In genomic region chr15:45715528-45715927, GRCh38 we compare ENCODE assay signal across 9 cellular contexts.
DNase-seq lines count a peak whose midpoint lies in the region; FAIRE-seq and TF ChIP-seq lines count a peak whose summit lies in the region.
"Had no signal": no experiment of that assay in that cellular context is flagged by ENCODE, and none has a peak within 500 bp of the region (broad histone marks: within the 10 kb centered on the region; RNA-seq: fewer than 3 reads in every experiment).

No MANE protein-coding gene starts in this region.

- no peak overlapping the region for H3K23ac ChIP-seq in trophoblast cell (ENCODE audit: low read length)

- H4K8ac ChIP-seq in trophoblast cell (ENCODE audit: low read depth, low read length): no peak overlapping the region

- no peak overlapping the region for H3K18ac ChIP-seq in trophoblast cell (ENCODE audit: low read length)

- no peak overlapping the region for H4K12ac ChIP-seq in trophoblast cell (ENCODE audit: low read depth, low read length)

- H3K27me3 ChIP-seq in cardiac muscle cell: no peaks in the 10 kb centered on the region
- H3K27me3 ChIP-seq in right atrium auricular region: no peaks in the 10 kb centered on the region
- H3K27me3 ChIP-seq in small intestine (ENCODE audit: control insufficient read depth in 2 of 2, insufficient read depth in 2 of 2, low read length in 2 of 2): no peaks in the 10 kb centered on the region
- H3K27me3 ChIP-seq in trophoblast cell (ENCODE audit: insufficient read depth, low read length): no peaks in the 10 kb centered on the region

- 83 to 90% (median 89%) methylated on average over 1 of the region's 1 CpG for WGBS in small intestine, 3 donors
- no CpG with 5 or more reads among the region's 1 CpG for WGBS in trophoblast cell (ENCODE audit: extremely low coverage, insufficient coverage, insufficient read length)

- no peak overlapping the region for H3K4ac ChIP-seq in trophoblast cell (ENCODE audit: low read depth, low read length)

- H2BK120ac ChIP-seq in trophoblast cell (ENCODE audit: insufficient read depth, low read length, poor library complexity): no peak overlapping the region

- H3K27ac ChIP-seq in cardiac muscle cell: no peak overlapping the region
- no peak overlapping the region for H3K27ac ChIP-seq in right atrium auricular region
- H3K27ac ChIP-seq in small intestine (ENCODE audit: low read depth in 1 of 2, low read length in 1 of 2): no peak overlapping the region
- no peak overlapping the region for H3K27ac ChIP-seq in trophoblast cell (ENCODE audit: low read depth, low read length)

- H3K36me3 ChIP-seq in cardiac muscle cell: no peaks in the 10 kb centered on the region
- no peaks in the 10 kb centered on the region for H3K36me3 ChIP-seq in right atrium auricular region
- no peaks in the 10 kb centered on the region for H3K36me3 ChIP-seq in small intestine (ENCODE audit: control insufficient read depth in 2 of 2, insufficient read depth in 2 of 2, low read length in 2 of 2)
- H3K36me3 ChIP-seq in trophoblast cell (ENCODE audit: control insufficient read depth in 1 of 2, insufficient read depth in 2 of 2, low read length in 2 of 2): no peaks in the 10 kb centered on the region

- H3K14ac ChIP-seq in trophoblast cell (ENCODE audit: low read length): no peak overlapping the region

- H3K4me2 ChIP-seq in trophoblast cell (ENCODE audit: low read length): no peak overlapping the region

- H3K9me3 ChIP-seq in cardiac muscle cell (ENCODE audit: low read depth) (no peaks in the 10 kb centered on the region), right atrium auricular region (no peaks in the 10 kb centered on the region), small intestine (ENCODE audit: control insufficient read depth, low read depth) (no peaks in the 10 kb centered on the region), trophoblast cell (ENCODE audit: insufficient read depth, low read depth, low read length) (no peaks in the 10 kb centered on the region)

- FAIRE-seq in small intestine (lab: Jason Lieb, UNC): no peak

- no peak overlapping the region for H2BK5ac ChIP-seq in trophoblast cell (ENCODE audit: low read depth, low read length, poor library complexity)

- H2AK5ac ChIP-seq in trophoblast cell (ENCODE audit: low read length): no peak overlapping the region

- no peaks in the 10 kb centered on the region for H3K79me1 ChIP-seq in trophoblast cell (ENCODE audit: low read length)

- H3K4me3 ChIP-seq in cardiac muscle cell: no peak overlapping the region
- H3K4me3 ChIP-seq in right atrium auricular region: no peak overlapping the region
- H3K4me3 ChIP-seq in epithelial cell of esophagus (ENCODE audit: low read length): no peak overlapping the region
- H3K4me3 ChIP-seq in small intestine (ENCODE audit: low read depth in 1 of 2, low read length in 2 of 2): no peak overlapping the region
- H3K4me3 ChIP-seq in trophoblast cell (ENCODE audit: low read depth, low read length): no peak overlapping the region

- no peak overlapping the region for H2BK12ac ChIP-seq in trophoblast cell (ENCODE audit: low read length)

- DNase-seq in cardiac muscle cell (ENCODE audit: low read depth in 1 of 2, low spot score in 1 of 2) (peak in 1 of 2 donors; percentile 40), right atrium auricular region (ENCODE audit: low spot score) (no peak), NCI-H82 (lab: John Stamatoyannopoulos, UW) (peak; percentile 60), epithelial cell of esophagus (ENCODE audit: low read depth) (no peak), small intestine (no peak), trophoblast cell (no peak), NCI-H187 treated with DMSO at 0.1 percent for 48 hours (lab: John Stamatoyannopoulos, UW) (no peak)
- no peak for DNase-seq in stimulated activated CD8-positive, alpha-beta memory T cell treated with anti-CD3 and anti-CD28 coated beads, Interleukin-4, amount 100 ng/mL, for 48 hours
- DNase-seq: midbrain had no signal

- no peak overlapping the region for H3K9ac ChIP-seq in trophoblast cell (ENCODE audit: low read length)

- TF ChIP-seq CTCF in cardiac muscle cell (IDR thresholded peaks at IDR 0.05; ENCODE audit: low read depth, low read length): peak; percentile 51
- TF ChIP-seq CTCF in right atrium auricular region (IDR thresholded peaks at IDR 0.05): peak in 1 of 2 donors; percentile 51
- peak; percentile 40 for TF ChIP-seq CTCF in epithelial cell of esophagus (IDR thresholded peaks at IDR 0.05; ENCODE audit: insufficient read depth, low read depth, low read length, missing control alignments)

- peaks cover 5% of the 10 kb centered on the region for H3K4me1 ChIP-seq in cardiac muscle cell (ENCODE audit: low read depth)
- H3K4me1 ChIP-seq in right atrium auricular region: peaks cover 0 to 6% of the 10 kb centered on the region in 2 donors
- no peaks in the 10 kb centered on the region for H3K4me1 ChIP-seq in small intestine (ENCODE audit: control insufficient read depth in 2 of 2, insufficient read depth in 1 of 2, low read depth in 1 of 2, low read length in 1 of 2)
- H3K4me1 ChIP-seq in trophoblast cell (ENCODE audit: control insufficient read depth in 1 of 2, insufficient read depth in 2 of 2, low read length in 2 of 2): peaks cover 0 to 2% of the 10 kb centered on the region in 2 experiments

- no peak overlapping the region for H4K91ac ChIP-seq in trophoblast cell (ENCODE audit: low read depth, low read length)

- H2AFZ ChIP-seq in trophoblast cell (ENCODE audit: insufficient read depth, low read length, poor library complexity): no peak overlapping the region

- H3K79me2 ChIP-seq in trophoblast cell (ENCODE audit: control insufficient read depth, insufficient read depth, low read length, poor library complexity): no peaks in the 10 kb centered on the region
